13 cellular contexts compared by ENCODE assay signal in genomic region chr11:81874627-81875026, GRCh38.
DNase-seq lines count a peak whose midpoint lies in the region; ATAC-seq and TF ChIP-seq lines count a peak whose summit lies in the region.
"Had no signal": no experiment of that assay in that cellular context is flagged by ENCODE, and none has a peak within 500 bp of the region (broad histone marks: within the 10 kb centered on the region; RNA-seq: fewer than 3 reads in every experiment).

No MANE protein-coding gene starts in this region.

- H3K27ac Mint-ChIP-seq in stimulated activated effector memory CD8-positive, alpha-beta T cell treated with anti-CD3 and anti-CD28 coated beads, Interleukin-12 subunit alpha, Interleukin-12 subunit beta, amount 100 ng/mL, for 72 hours, result peak overlapping the region; percentile 69
- H3K27ac Mint-ChIP-seq: CD14-positive monocyte had no signal

- H3K4me3 ChIP-seq in OCI-LY1 (ENCODE audit: low read depth, low read length, poor library complexity, severe bottlenecking) (no peak overlapping the region), H7 (ENCODE audit: insufficient read depth, low read depth, low read length) (no peak overlapping the region)
- H3K4me3 ChIP-seq: upper lobe of left lung had no signal

- no peak for TF ChIP-seq CTCF in OCI-LY1 (IDR thresholded peaks at IDR 0.05; ENCODE audit: low read length)

- peak overlapping the region; percentile 31 for H3K27ac ChIP-seq in OCI-LY1 (ENCODE audit: low read depth, low read length, poor library complexity, severe bottlenecking)
- H3K27ac ChIP-seq: upper lobe of left lung had no signal

- ATAC-seq in HG02884 (IDR thresholded peaks at IDR 0.05; ENCODE audit: unreplicated experiment) (peak; percentile 22), GM18505 (IDR thresholded peaks at IDR 0.05; ENCODE audit: unreplicated experiment) (no peak)
- peak; percentile 56 for ATAC-seq in stimulated activated effector memory CD8-positive, alpha-beta T cell treated with anti-CD3 and anti-CD28 coated beads, Interleukin-12 subunit alpha, Interleukin-12 subunit beta, amount 100 ng/mL, for 72 hours

- peaks cover 33% of the 10 kb centered on the region for H3K4me1 Mint-ChIP-seq in stimulated activated effector memory CD8-positive, alpha-beta T cell treated with anti-CD3 and anti-CD28 coated beads, Interleukin-12 subunit alpha, Interleukin-12 subunit beta, amount 100 ng/mL, for 72 hours

- peaks cover 39% of the 10 kb centered on the region for H3K4me1 ChIP-seq in OCI-LY1 (ENCODE audit: insufficient read depth, low read length, severe bottlenecking)
- H3K4me1 ChIP-seq: upper lobe of left lung had no signal

- H3K27me3 ChIP-seq in OCI-LY1 (ENCODE audit: insufficient read depth, low read length) (no peaks in the 10 kb centered on the region), H7 (ENCODE audit: control insufficient read depth, insufficient read depth, low read length) (no peaks in the 10 kb centered on the region)
- H3K27me3 ChIP-seq: upper lobe of left lung had no signal

- peak overlapping the region; percentile 16; the same call in 1 of the 2 replicates for H3K4me2 ChIP-seq in OCI-LY1 (ENCODE audit: low read length)

- no peaks in the 10 kb centered on the region for H3K9me3 Mint-ChIP-seq in stimulated activated effector memory CD8-positive, alpha-beta T cell treated with anti-CD3 and anti-CD28 coated beads, Interleukin-12 subunit alpha, Interleukin-12 subunit beta, amount 100 ng/mL, for 72 hours

- H4K20me1 ChIP-seq in OCI-LY1 (ENCODE audit: insufficient read depth, low read length), result no peaks in the 10 kb centered on the region

- no peak overlapping the region for H2AFZ ChIP-seq in OCI-LY1 (ENCODE audit: low read length)

- no peak overlapping the region for H3K9ac ChIP-seq in OCI-LY1 (ENCODE audit: low read length)

- H3K9me2 ChIP-seq in OCI-LY1 (ENCODE audit: low read depth, low read length), result no peaks in the 10 kb centered on the region

- H3F3A ChIP-seq in OCI-LY1 (ENCODE audit: insufficient read depth, low read length), result no peaks in the 10 kb centered on the region

- DNase-seq in stimulated activated naive CD4-positive, alpha-beta T cell (lab: John Stamatoyannopoulos, UW), result peak in 4 of 6 experiments; percentile 2 to 24 (median 11)
- DNase-seq in stimulated activated naive CD4-positive, alpha-beta T cell treated with Interleukin-2 at 50 U/mL for 16 hours (lab: John Stamatoyannopoulos, UW), result no peak
- no peak for DNase-seq in stimulated activated effector memory CD8-positive, alpha-beta T cell treated with anti-CD3 and anti-CD28 coated beads, Interleukin-12 subunit alpha, Interleukin-12 subunit beta, amount 100 ng/mL, for 72 hours (ENCODE audit: low spot score in 2 of 2)
- no peak for DNase-seq in HK-2 (ENCODE audit: unreplicated experiment)
- DNase-seq in H7, result no peak
- DNase-seq: anterior cingulate cortex, HCEC 1CT, NCI-H146, upper lobe of left lung had no signal

- no peaks in the 10 kb centered on the region for H3K79me2 ChIP-seq in OCI-LY1 (ENCODE audit: insufficient read depth, low read length)

- no peak for TF ChIP-seq POLR2A in GM18505 (IDR thresholded peaks at IDR 0.05; ENCODE audit: borderline replicate concordance, extremely low read depth, insufficient read depth, insufficient read length)

- H3K36me3 ChIP-seq in OCI-LY1 (ENCODE audit: insufficient read depth, low read length), result no peaks in the 10 kb centered on the region
- H3K36me3 ChIP-seq in H7 (replicated peaks; ENCODE audit: control insufficient read depth, insufficient read depth, low read length), result no peaks in the 10 kb centered on the region
- H3K36me3 ChIP-seq: upper lobe of left lung had no signal

- no peaks in the 10 kb centered on the region for H3K9me3 ChIP-seq in OCI-LY1 (ENCODE audit: low read length)
- H3K9me3 ChIP-seq: upper lobe of left lung had no signal

- H3K4me3 Mint-ChIP-seq in stimulated activated effector memory CD8-positive, alpha-beta T cell treated with anti-CD3 and anti-CD28 coated beads, Interleukin-12 subunit alpha, Interleukin-12 subunit beta, amount 100 ng/mL, for 72 hours, result peak overlapping the region; percentile 11

- peaks cover 8% of the 10 kb centered on the region for H3K36me3 Mint-ChIP-seq in stimulated activated effector memory CD8-positive, alpha-beta T cell treated with anti-CD3 and anti-CD28 coated beads, Interleukin-12 subunit alpha, Interleukin-12 subunit beta, amount 100 ng/mL, for 72 hours
- H3K36me3 Mint-ChIP-seq: CD14-positive monocyte had no signal

Comparison
In these comparisons a context has a peak if more than half of its experiments do, and no peak if none do; other contexts are left out.
1. DNase-seq: peak in stimulated activated naive CD4-positive, alpha-beta T cell (4 of 6); none in stimulated activated naive CD4-positive, alpha-beta T cell treated with Interleukin-2 at 50 U/mL for 16 hours (single experiment), stimulated activated effector memory CD8-positive, alpha-beta T cell treated with anti-CD3 and anti-CD28 coated beads, Interleukin-12 subunit alpha, Interleukin-12 subunit beta, amount 100 ng/mL, for 72 hours (0 of 2), HK-2 (single experiment) and H7 (single experiment).